ENCODE assay signal across 2 cellular contexts in the genomic region with DNA sequence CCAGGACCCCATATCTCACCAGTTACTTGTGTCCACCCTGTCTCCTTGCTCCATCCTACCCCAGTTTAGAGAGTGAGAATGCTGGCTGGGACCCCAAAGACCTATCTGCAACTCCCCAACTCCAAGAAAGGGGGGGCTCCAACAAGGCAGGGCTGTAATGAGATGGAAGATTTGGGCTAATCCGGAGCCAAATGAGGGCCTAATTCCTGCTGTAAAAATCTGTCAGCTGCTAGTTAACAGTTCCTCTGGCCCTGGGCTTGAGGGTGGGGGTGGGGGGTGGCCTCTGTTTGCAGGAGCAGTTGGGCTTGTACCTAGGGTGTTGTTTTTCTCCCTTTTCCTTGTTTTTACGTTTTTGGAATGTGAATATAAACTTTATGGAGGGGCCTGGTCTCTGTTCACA.
TF ChIP-seq lines count a peak whose summit lies in the region.

No MANE protein-coding gene starts in this region.

TF ChIP-seq in GM23338, 12 proteins besides CTCF, POLR2A, EP300 and RAD21 (continued from another document):
- TF ChIP-seq EZH2phosphoT487 (IDR thresholded peaks at IDR 0.05; ENCODE audit: unreplicated experiment): no peak
- no peak for TF ChIP-seq ZNF331 (CRISPR knock-in tag; IDR thresholded peaks at IDR 0.05; ENCODE audit: low read depth)
- TF ChIP-seq ETS1 (IDR thresholded peaks at IDR 0.05): no peak
- TF ChIP-seq, protein P1, sequence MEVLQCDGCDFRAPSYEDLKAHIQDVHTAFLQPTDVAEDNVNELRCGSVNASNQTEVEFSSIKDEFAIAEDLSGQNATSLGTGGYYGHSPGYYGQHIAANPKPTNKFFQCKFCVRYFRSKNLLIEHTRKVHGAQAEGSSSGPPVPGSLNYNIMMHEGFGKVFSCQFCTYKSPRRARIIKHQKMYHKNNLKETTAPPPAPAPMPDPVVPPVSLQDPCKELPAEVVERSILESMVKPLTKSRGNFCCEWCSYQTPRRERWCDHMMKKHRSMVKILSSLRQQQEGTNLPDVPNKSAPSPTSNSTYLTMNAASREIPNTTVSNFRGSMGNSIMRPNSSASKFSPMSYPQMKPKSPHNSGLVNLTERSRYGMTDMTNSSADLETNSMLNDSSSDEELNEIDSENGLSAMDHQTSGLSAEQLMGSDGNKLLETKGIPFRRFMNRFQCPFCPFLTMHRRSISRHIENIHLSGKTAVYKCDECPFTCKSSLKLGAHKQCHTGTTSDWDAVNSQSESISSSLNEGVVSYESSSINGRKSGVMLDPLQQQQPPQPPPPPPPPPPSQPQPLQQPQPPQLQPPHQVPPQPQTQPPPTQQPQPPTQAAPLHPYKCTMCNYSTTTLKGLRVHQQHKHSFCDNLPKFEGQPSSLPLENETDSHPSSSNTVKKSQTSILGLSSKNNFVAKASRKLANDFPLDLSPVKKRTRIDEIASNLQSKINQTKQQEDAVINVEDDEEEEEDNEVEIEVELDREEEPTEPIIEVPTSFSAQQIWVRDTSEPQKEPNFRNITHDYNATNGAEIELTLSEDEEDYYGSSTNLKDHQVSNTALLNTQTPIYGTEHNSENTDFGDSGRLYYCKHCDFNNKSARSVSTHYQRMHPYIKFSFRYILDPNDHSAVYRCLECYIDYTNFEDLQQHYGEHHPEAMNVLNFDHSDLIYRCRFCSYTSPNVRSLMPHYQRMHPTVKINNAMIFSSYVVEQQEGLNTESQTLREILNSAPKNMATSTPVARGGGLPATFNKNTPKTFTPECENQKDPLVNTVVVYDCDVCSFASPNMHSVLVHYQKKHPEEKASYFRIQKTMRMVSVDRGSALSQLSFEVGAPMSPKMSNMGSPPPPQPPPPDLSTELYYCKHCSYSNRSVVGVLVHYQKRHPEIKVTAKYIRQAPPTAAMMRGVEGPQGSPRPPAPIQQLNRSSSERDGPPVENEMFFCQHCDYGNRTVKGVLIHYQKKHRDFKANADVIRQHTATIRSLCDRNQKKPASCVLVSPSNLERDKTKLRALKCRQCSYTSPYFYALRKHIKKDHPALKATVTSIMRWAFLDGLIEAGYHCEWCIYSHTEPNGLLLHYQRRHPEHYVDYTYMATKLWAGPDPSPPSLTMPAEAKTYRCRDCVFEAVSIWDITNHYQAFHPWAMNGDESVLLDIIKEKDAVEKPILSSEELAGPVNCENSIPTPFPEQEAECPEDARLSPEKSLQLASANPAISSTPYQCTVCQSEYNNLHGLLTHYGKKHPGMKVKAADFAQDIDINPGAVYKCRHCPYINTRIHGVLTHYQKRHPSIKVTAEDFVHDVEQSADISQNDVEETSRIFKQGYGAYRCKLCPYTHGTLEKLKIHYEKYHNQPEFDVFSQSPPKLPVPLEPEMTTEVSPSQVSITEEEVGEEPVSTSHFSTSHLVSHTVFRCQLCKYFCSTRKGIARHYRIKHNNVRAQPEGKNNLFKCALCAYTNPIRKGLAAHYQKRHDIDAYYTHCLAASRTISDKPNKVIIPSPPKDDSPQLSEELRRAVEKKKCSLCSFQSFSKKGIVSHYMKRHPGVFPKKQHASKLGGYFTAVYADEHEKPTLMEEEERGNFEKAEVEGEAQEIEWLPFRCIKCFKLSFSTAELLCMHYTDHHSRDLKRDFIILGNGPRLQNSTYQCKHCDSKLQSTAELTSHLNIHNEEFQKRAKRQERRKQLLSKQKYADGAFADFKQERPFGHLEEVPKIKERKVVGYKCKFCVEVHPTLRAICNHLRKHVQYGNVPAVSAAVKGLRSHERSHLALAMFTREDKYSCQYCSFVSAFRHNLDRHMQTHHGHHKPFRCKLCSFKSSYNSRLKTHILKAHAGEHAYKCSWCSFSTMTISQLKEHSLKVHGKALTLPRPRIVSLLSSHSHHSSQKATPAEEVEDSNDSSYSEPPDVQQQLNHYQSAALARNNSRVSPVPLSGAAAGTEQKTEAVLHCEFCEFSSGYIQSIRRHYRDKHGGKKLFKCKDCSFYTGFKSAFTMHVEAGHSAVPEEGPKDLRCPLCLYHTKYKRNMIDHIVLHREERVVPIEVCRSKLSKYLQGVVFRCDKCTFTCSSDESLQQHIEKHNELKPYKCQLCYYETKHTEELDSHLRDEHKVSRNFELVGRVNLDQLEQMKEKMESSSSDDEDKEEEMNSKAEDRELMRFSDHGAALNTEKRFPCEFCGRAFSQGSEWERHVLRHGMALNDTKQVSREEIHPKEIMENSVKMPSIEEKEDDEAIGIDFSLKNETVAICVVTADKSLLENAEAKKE (CRISPR knock-in tag; IDR thresholded peaks at IDR 0.05): no peak
- no peak for TF ChIP-seq POLR2AphosphoS5 (IDR thresholded peaks at IDR 0.05; ENCODE audit: low read depth)
- TF ChIP-seq STAT1 (IDR thresholded peaks at IDR 0.05; ENCODE audit: unreplicated experiment): no peak
- TF ChIP-seq JUNB (IDR thresholded peaks at IDR 0.05; ENCODE audit: unreplicated experiment): no peak
- TF ChIP-seq, protein P2, sequence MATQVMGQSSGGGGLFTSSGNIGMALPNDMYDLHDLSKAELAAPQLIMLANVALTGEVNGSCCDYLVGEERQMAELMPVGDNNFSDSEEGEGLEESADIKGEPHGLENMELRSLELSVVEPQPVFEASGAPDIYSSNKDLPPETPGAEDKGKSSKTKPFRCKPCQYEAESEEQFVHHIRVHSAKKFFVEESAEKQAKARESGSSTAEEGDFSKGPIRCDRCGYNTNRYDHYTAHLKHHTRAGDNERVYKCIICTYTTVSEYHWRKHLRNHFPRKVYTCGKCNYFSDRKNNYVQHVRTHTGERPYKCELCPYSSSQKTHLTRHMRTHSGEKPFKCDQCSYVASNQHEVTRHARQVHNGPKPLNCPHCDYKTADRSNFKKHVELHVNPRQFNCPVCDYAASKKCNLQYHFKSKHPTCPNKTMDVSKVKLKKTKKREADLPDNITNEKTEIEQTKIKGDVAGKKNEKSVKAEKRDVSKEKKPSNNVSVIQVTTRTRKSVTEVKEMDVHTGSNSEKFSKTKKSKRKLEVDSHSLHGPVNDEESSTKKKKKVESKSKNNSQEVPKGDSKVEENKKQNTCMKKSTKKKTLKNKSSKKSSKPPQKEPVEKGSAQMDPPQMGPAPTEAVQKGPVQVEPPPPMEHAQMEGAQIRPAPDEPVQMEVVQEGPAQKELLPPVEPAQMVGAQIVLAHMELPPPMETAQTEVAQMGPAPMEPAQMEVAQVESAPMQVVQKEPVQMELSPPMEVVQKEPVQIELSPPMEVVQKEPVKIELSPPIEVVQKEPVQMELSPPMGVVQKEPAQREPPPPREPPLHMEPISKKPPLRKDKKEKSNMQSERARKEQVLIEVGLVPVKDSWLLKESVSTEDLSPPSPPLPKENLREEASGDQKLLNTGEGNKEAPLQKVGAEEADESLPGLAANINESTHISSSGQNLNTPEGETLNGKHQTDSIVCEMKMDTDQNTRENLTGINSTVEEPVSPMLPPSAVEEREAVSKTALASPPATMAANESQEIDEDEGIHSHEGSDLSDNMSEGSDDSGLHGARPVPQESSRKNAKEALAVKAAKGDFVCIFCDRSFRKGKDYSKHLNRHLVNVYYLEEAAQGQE (IDR thresholded peaks at IDR 0.05; ENCODE audit: unreplicated experiment): no peak

TF ChIP-seq in H1, 55 proteins besides CTCF, POLR2A, EP300 and RAD21 (continued from another document):
- no peak for TF ChIP-seq RNF2 (IDR thresholded peaks at IDR 0.05; ENCODE audit: borderline replicate concordance, low read depth, low read length, missing control alignments, poor library complexity, severe bottlenecking)
- TF ChIP-seq CHD2 (IDR thresholded peaks at IDR 0.05; ENCODE audit: low read length): no peak
- no peak for TF ChIP-seq PHF8 (conservative IDR thresholded peaks at IDR 0.05; ENCODE audit: low read depth, low read length)
- no peak for TF ChIP-seq TAF1 (IDR thresholded peaks at IDR 0.05; ENCODE audit: low read depth, low read length)
- TF ChIP-seq ASH2L (IDR thresholded peaks at IDR 0.05; ENCODE audit: low read length): no peak
